In the genomic region with DNA sequence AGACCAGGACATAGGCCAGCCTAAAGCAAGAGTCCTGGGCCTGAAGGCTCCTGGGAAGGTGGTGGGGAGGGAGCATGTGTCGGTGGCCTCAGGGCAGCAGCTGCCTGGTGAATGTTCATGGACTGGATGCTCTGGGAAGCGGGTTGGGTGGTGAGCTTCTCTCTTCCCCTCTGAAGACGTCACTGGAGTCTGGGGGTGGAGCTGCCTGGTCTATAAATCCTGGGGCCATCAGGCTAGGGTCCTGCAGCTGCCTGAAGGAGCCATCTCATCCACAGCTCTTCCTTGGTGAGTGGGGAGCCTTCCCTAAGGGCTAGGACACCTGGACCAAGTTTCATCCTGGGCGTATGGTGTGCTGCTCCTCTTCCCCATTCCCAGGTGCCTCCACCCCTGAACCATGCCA, we compare ENCODE assay signal across 13 cellular contexts. TPM values are rescaled to one million over a fixed set of nuclear protein-coding genes. Genes with fewer than 3 reads are reported as not detected.
DNase-seq lines count a peak whose midpoint lies in the region; ATAC-seq and TF ChIP-seq lines count a peak whose summit lies in the region.
"Had no signal": no experiment of that assay in that cellular context is flagged by ENCODE, and none has a peak within 500 bp of the region (broad histone marks: within the 10 kb centered on the region; RNA-seq: fewer than 3 reads in every experiment).

Gene GNRH2, plus strand, starts transcription at position 242 of the 400 bp plus-strand sequence. CDS start 793 bp downstream, outside the sequence.

- H3K27ac ChIP-seq in CD4-positive, CD25-positive, alpha-beta regulatory T cell (ENCODE audit: insufficient read depth, low read length, poor library complexity, severe bottlenecking) = no peak within 1 kb of the TSS
- peak within 1 kb of the TSS; percentile 74 for H3K27ac ChIP-seq in parathyroid adenoma
- H3K27ac ChIP-seq in PC-3 (ENCODE audit: low read length) = no peak within 1 kb of the TSS

- H3K27ac Mint-ChIP-seq in CD4-positive, CD25-positive, alpha-beta regulatory T cell = peak within 1 kb of the TSS; percentile 33 to 86 (median 83)
- H3K27ac Mint-ChIP-seq in IgD-negative memory B cell = peak within 1 kb of the TSS; percentile 53 to 62 (median 57)
- no peak within 1 kb of the TSS for H3K27ac Mint-ChIP-seq in endothelial cell (ENCODE audit: unreplicated experiment)

- H3K9ac ChIP-seq in parathyroid adenoma (no peak within 1 kb of the TSS), PC-3 (ENCODE audit: low read length) (no peak within 1 kb of the TSS)

- no peaks in the 10 kb centered on the region for H3F3A ChIP-seq in PC-3 (ENCODE audit: low read length, unreplicated experiment)

- CTCF ChIA-PET in PC-3 (lab: Charles Lee) = no interaction called here

- no peaks in the 10 kb centered on the region for H3K27me3 Mint-ChIP-seq in CD4-positive, CD25-positive, alpha-beta regulatory T cell
- H3K27me3 Mint-ChIP-seq in IgD-negative memory B cell (no peaks in the 10 kb centered on the region), endothelial cell (ENCODE audit: unreplicated experiment) (peaks cover 10% of the 10 kb centered on the region)

- BruUV-seq in PC-3 (replicated peaks; lab: Mats Ljungman, UMichigan) = no TSS peak

- no peak within 1 kb of the TSS for H2AFZ ChIP-seq in parathyroid adenoma
- H2AFZ ChIP-seq in PC-3 (ENCODE audit: low read length) = no peak within 1 kb of the TSS

- H3K9me2 ChIP-seq in PC-3 (replicated peaks; ENCODE audit: low read length) = no peaks in the 10 kb centered on the region

- no peaks in the 10 kb centered on the region for H3K9me3 ChIP-seq in CD4-positive, CD25-positive, alpha-beta regulatory T cell (ENCODE audit: control insufficient read depth in 2 of 2, low read length in 2 of 2)
- H3K9me3 ChIP-seq in parathyroid adenoma (ENCODE audit: control insufficient read depth, low read length) (no peaks in the 10 kb centered on the region), mucosa of descending colon (no peaks in the 10 kb centered on the region), PC-3 (ENCODE audit: low read length) (no peaks in the 10 kb centered on the region)

- no peak for DNase-seq in CD4-positive, CD25-positive, alpha-beta regulatory T cell
- DNase-seq in endothelial cell (ENCODE audit: low spot score) (no peak), mucosa of descending colon (no peak), NCI-H1105 (lab: John Stamatoyannopoulos, UW) (no peak), PC-3 (no peak), NCI-H2171 (lab: John Stamatoyannopoulos, UW) (no peak)
- DNase-seq: activated CD4-positive, alpha-beta T cell treated with anti-CD3 and anti-CD28 coated beads, Interleukin-2, amount 50 U/mL, for 1 hour; hippocampal formation had no signal

- ATAC-seq in CD4-positive, CD25-positive, alpha-beta regulatory T cell (ENCODE audit: low read depth in 2 of 2) = no peak
- ATAC-seq in mucosa of descending colon (no peak), PC-3 (no peak)

- POLR2A ChIA-PET in PC-3 (lab: Charles Lee; ENCODE audit: unreplicated experiment) = no interaction called here

- intact Hi-C loops in mucosa of descending colon (cut with DNase I, micrococcal nuclease) (no loop called here), PC-3 (cut with micrococcal nuclease) (no loop called here)

- H3K36me3 ChIP-seq in CD4-positive, CD25-positive, alpha-beta regulatory T cell (ENCODE audit: control insufficient read depth, insufficient read depth, low read length) = peaks cover 25% of the 10 kb centered on the region
- H3K36me3 ChIP-seq in parathyroid adenoma (ENCODE audit: control insufficient read depth, insufficient read depth, low read length) (no peaks in the 10 kb centered on the region), mucosa of descending colon (ENCODE audit: low read depth) (no peaks in the 10 kb centered on the region), PC-3 (ENCODE audit: low read depth, low read length) (peaks cover 15% of the 10 kb centered on the region)

- H3K36me3 Mint-ChIP-seq in CD4-positive, CD25-positive, alpha-beta regulatory T cell = peaks cover 15% of the 10 kb centered on the region
- H3K36me3 Mint-ChIP-seq in IgD-negative memory B cell = no peaks in the 10 kb centered on the region
- H3K36me3 Mint-ChIP-seq in endothelial cell (ENCODE audit: low read depth, unreplicated experiment) = peaks cover 18% of the 10 kb centered on the region

- no peak within 1 kb of the TSS for H3K4me3 ChIP-seq in CD4-positive, CD25-positive, alpha-beta regulatory T cell (ENCODE audit: low read depth, low read length)
- H3K4me3 ChIP-seq in parathyroid adenoma (ENCODE audit: low read depth, low read length) = no peak within 1 kb of the TSS
- H3K4me3 ChIP-seq in mucosa of descending colon = no peak within 1 kb of the TSS
- no peak within 1 kb of the TSS for H3K4me3 ChIP-seq in PC-3 (ENCODE audit: low read length)
- H3K4me3 ChIP-seq: SK-N-MC had no signal

- peaks cover 23% of the 10 kb centered on the region for H3K4me1 ChIP-seq in CD4-positive, CD25-positive, alpha-beta regulatory T cell (ENCODE audit: control insufficient read depth, insufficient read depth, low read length, poor library complexity, severe bottlenecking)
- H3K4me1 ChIP-seq in parathyroid adenoma = peaks cover 9% of the 10 kb centered on the region
- peaks cover 14% of the 10 kb centered on the region for H3K4me1 ChIP-seq in mucosa of descending colon (ENCODE audit: low read depth)
- peaks cover 21% of the 10 kb centered on the region for H3K4me1 ChIP-seq in PC-3 (ENCODE audit: insufficient read depth, low read length)

- H3K4me2 ChIP-seq in parathyroid adenoma (ENCODE audit: low read length) = no peak within 1 kb of the TSS
- H3K4me2 ChIP-seq in PC-3 (ENCODE audit: low read length) = no peak within 1 kb of the TSS

- peak within 1 kb of the TSS in 3 of 4 donors; percentile 65 to 95 (median 90) for H3K4me3 Mint-ChIP-seq in CD4-positive, CD25-positive, alpha-beta regulatory T cell
- H3K4me3 Mint-ChIP-seq in IgD-negative memory B cell (peak within 1 kb of the TSS in 3 of 4 donors; percentile 31 to 88 (median 60)), endothelial cell (ENCODE audit: unreplicated experiment) (peak within 1 kb of the TSS; percentile 12)

- H3K27me3 ChIP-seq in CD4-positive, CD25-positive, alpha-beta regulatory T cell (ENCODE audit: control insufficient read depth, insufficient read depth, low read length) = no peaks in the 10 kb centered on the region
- H3K27me3 ChIP-seq in parathyroid adenoma (ENCODE audit: control insufficient read depth, insufficient read depth, low read length) = no peaks in the 10 kb centered on the region
- no peaks in the 10 kb centered on the region for H3K27me3 ChIP-seq in PC-3 (ENCODE audit: low read length)

- peaks cover 6 to 19% (median 11%) of the 10 kb centered on the region in 4 donors for H3K4me1 Mint-ChIP-seq in CD4-positive, CD25-positive, alpha-beta regulatory T cell
- H3K4me1 Mint-ChIP-seq in IgD-negative memory B cell (peaks cover 7 to 13% (median 12%) of the 10 kb centered on the region in 3 donors), endothelial cell (ENCODE audit: unreplicated experiment) (peaks cover 24% of the 10 kb centered on the region)

- peaks cover 9% of the 10 kb centered on the region for H4K20me1 ChIP-seq in PC-3 (ENCODE audit: low read length)

- H3K79me2 ChIP-seq in parathyroid adenoma (peaks cover 2% of the 10 kb centered on the region), PC-3 (ENCODE audit: low read length) (peaks cover 22% of the 10 kb centered on the region)

- H3K9me3 Mint-ChIP-seq in CD4-positive, CD25-positive, alpha-beta regulatory T cell = peaks cover 0 to 1% (median 0%) of the 10 kb centered on the region in 7 donors
- H3K9me3 Mint-ChIP-seq in IgD-negative memory B cell = no peaks in the 10 kb centered on the region
- no peaks in the 10 kb centered on the region for H3K9me3 Mint-ChIP-seq in endothelial cell (ENCODE audit: unreplicated experiment)

- TF ChIP-seq CTCF in endothelial cell (IDR thresholded peaks at IDR 0.05; ENCODE audit: unreplicated experiment) = no peak
- no peak for TF ChIP-seq CTCF in parathyroid adenoma (IDR thresholded peaks at IDR 0.05)
- TF ChIP-seq CTCF in mucosa of descending colon (IDR thresholded peaks at IDR 0.05) = no peak
- no peak for TF ChIP-seq CTCF in PC-3 (conservative IDR thresholded peaks at IDR 0.05; ENCODE audit: low read depth, low read length)

RNA-seq across cellular contexts. Expression of gene GNRH2, which starts in this region (rescaled TPM):
- 1.9 TPM for total RNA-seq in CD4-positive, CD25-positive, alpha-beta regulatory T cell
- polyA plus RNA-seq in CD4-positive, CD25-positive, alpha-beta regulatory T cell = not detected
- not detected for polyA plus RNA-seq in IgD-negative memory B cell
- total RNA-seq in endothelial cell (ENCODE audit: unreplicated experiment) = 0.87 TPM
- total RNA-seq in mucosa of descending colon = 1 to 10 TPM in 1 of 3 donors, not detected in 2; 1.1 TPM
- total RNA-seq in PC-3 (2014; rRNA removed) = 1.6 TPM in 1 of 2 replicates, not detected in the other
- total RNA-seq: H4, smooth muscle cell had no signal
- polyA plus RNA-seq: smooth muscle cell had no signal

Comparison
In these comparisons a context has a peak if more than half of its experiments do, and no peak if none do; other contexts are left out.
1. H3K4me3 Mint-ChIP-seq: peak in every context shown above with its lines; median percentile 90 in CD4-positive, CD25-positive, alpha-beta regulatory T cell; 60 in IgD-negative memory B cell; 12 in endothelial cell.